Comparison of ENCODE assay signal across 17 cellular contexts in genomic region chr9:105958587-105958986, GRCh38.
"Had no signal": no experiment of that assay in that cellular context is flagged by ENCODE, and none has a peak within 500 bp of the region (broad histone marks: within the 10 kb centered on the region; RNA-seq: fewer than 3 reads in every experiment).

No MANE protein-coding gene starts in this region.

- H3K9me3 ChIP-seq: ascending aorta, gastrocnemius medialis, heart right ventricle, mucosa of descending colon had no signal

- H3K27me3 ChIP-seq: ascending aorta, gastrocnemius medialis, heart right ventricle had no signal

- H3K27ac Mint-ChIP-seq: activated CD8-positive, alpha-beta T cell treated with anti-CD3 and anti-CD28 coated beads, Interleukin-2, amount 10 ng/mL, durations not matched to agents 7 days and 5 days; activated naive CD8-positive, alpha-beta T cell treated with anti-CD3 and anti-CD28 coated beads, Interleukin-2, amount 50 U/mL, for 24 hours; activated T-helper 1 cell treated with anti-CD3 and anti-CD28 coated beads, Interleukin-12 subunit alpha, Interleukin-12 subunit beta, Interleukin-2, Interleukin-4 antibody, amounts not matched to agents 30 ng/mL and 10 ng/mL and 1 ng/mL, durations not matched to agents 14 hours and 24 hours and 36 hours; naive thymus-derived CD8-positive, alpha-beta T cell had no signal

- H3K36me3 ChIP-seq: ascending aorta, gastrocnemius medialis, heart right ventricle had no signal

- H3K4me3 Mint-ChIP-seq: activated CD8-positive, alpha-beta T cell treated with anti-CD3 and anti-CD28 coated beads, Interleukin-2, amount 10 ng/mL, durations not matched to agents 7 days and 5 days; activated naive CD8-positive, alpha-beta T cell treated with anti-CD3 and anti-CD28 coated beads, Interleukin-2, amount 50 U/mL, for 24 hours; activated T-helper 1 cell treated with anti-CD3 and anti-CD28 coated beads, Interleukin-12 subunit alpha, Interleukin-12 subunit beta, Interleukin-2, Interleukin-4 antibody, amounts not matched to agents 30 ng/mL and 10 ng/mL and 1 ng/mL, durations not matched to agents 14 hours and 24 hours and 36 hours; naive thymus-derived CD8-positive, alpha-beta T cell had no signal

- DNase-seq: activated CD4-positive, alpha-beta T cell treated with anti-CD3 and anti-CD28 coated beads for 4 hours; activated CD8-positive, alpha-beta memory T cell treated with anti-CD3 and anti-CD28 coated beads, Interleukin-2, amount 50 U/mL, for 48 hours; activated CD8-positive, alpha-beta T cell treated with anti-CD3 and anti-CD28 coated beads, Interleukin-2, amount 10 ng/mL, durations not matched to agents 7 days and 5 days; activated naive CD4-positive, alpha-beta T cell; activated naive CD8-positive, alpha-beta T cell treated with anti-CD3 and anti-CD28 coated beads, Interleukin-2, amount 50 U/mL, for 24 hours; gastrocnemius medialis; heart right ventricle; kidney; mucosa of descending colon; naive thymus-derived CD8-positive, alpha-beta T cell; occipital lobe; stimulated activated CD4-positive, alpha-beta T cell treated with anti-CD3 and anti-CD28 coated beads, Interleukin-4, amount 100 ng/mL, for 1 hour; stimulated activated CD8-positive, alpha-beta memory T cell treated with anti-CD3 and anti-CD28 coated beads, Interleukin-4, amount 100 ng/mL, for 48 hours; stimulated activated naive CD8-positive, alpha-beta T cell treated with anti-CD3 and anti-CD28 coated beads, Interleukin-15, Interleukin-2, amounts not matched to agents 100 U/mL and 50 U/mL, for 24 hours; T-helper 9 cell had no signal

- ATAC-seq: activated CD8-positive, alpha-beta T cell treated with anti-CD3 and anti-CD28 coated beads, Interleukin-2, amount 10 ng/mL, durations not matched to agents 7 days and 5 days; activated naive CD8-positive, alpha-beta T cell treated with anti-CD3 and anti-CD28 coated beads, Interleukin-2, amount 50 U/mL, for 24 hours; mucosa of descending colon; naive thymus-derived CD8-positive, alpha-beta T cell; stimulated activated naive CD8-positive, alpha-beta T cell treated with anti-CD3 and anti-CD28 coated beads, Interleukin-15, Interleukin-2, amounts not matched to agents 100 U/mL and 50 U/mL, for 24 hours had no signal

- H3K27ac ChIP-seq: ascending aorta, gastrocnemius medialis, heart right ventricle had no signal

- FAIRE-seq: kidney had no signal

- H3K4me3 ChIP-seq: ascending aorta, gastrocnemius medialis, heart right ventricle, mucosa of descending colon had no signal

- H3K27me3 Mint-ChIP-seq: activated naive CD8-positive, alpha-beta T cell treated with anti-CD3 and anti-CD28 coated beads, Interleukin-2, amount 50 U/mL, for 24 hours had no signal

- H3K36me3 Mint-ChIP-seq: naive thymus-derived CD8-positive, alpha-beta T cell had no signal

- H3K9me3 Mint-ChIP-seq: activated naive CD8-positive, alpha-beta T cell treated with anti-CD3 and anti-CD28 coated beads, Interleukin-2, amount 50 U/mL, for 24 hours; activated T-helper 1 cell treated with anti-CD3 and anti-CD28 coated beads, Interleukin-12 subunit alpha, Interleukin-12 subunit beta, Interleukin-2, Interleukin-4 antibody, amounts not matched to agents 30 ng/mL and 10 ng/mL and 1 ng/mL, durations not matched to agents 14 hours and 24 hours and 36 hours had no signal

- H3K4me1 Mint-ChIP-seq: activated naive CD8-positive, alpha-beta T cell treated with anti-CD3 and anti-CD28 coated beads, Interleukin-2, amount 50 U/mL, for 24 hours; naive thymus-derived CD8-positive, alpha-beta T cell had no signal

- H3K4me1 ChIP-seq: ascending aorta, heart right ventricle had no signal
